2 cellular contexts compared by ENCODE assay signal in the genomic region with DNA sequence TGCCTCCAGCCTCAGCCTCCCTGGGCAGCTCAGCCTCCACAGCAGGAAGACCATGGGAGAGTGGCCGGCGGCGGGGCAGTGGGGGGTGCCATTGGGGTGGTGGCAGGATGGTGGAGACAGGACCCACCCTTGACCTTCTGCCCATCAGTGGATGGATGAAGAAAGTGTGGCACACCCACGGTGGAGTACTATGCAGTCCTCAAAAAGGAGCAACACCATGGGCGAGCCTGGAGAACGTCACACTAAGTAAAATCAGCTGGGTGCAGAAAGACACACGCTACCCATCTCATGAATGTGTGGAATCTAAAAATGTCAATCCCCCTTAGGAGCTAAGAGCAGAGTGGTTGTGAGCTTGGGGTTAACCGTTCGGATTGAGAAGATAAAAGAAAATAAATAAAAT.
TF ChIP-seq lines count a peak whose summit lies in the region.

No MANE protein-coding gene starts in this region.

TF ChIP-seq in HEK293, 187 proteins besides CTCF, POLR2A, EP300 and RAD21 (continued from another document):
- no peak for TF ChIP-seq ZNF645 (tag by site-specific recombination; IDR thresholded peaks at IDR 0.05)
- peak; percentile 24; the same call in 1 of the 2 replicates for TF ChIP-seq ZNF580 (tag by site-specific recombination; IDR thresholded peaks at IDR 0.05)
- peak; percentile 93 for TF ChIP-seq ZNF146 (tag by site-specific recombination; IDR thresholded peaks at IDR 0.05)
- no peak for TF ChIP-seq KLF16 (tag by site-specific recombination; IDR thresholded peaks at IDR 0.05)
- TF ChIP-seq ZNF521 (tag by site-specific recombination; IDR thresholded peaks at IDR 0.05) = no peak
- TF ChIP-seq KLF1 (tag by site-specific recombination; IDR thresholded peaks at IDR 0.05) = no peak
- no peak for TF ChIP-seq PBX3 (CRISPR knock-in tag; IDR thresholded peaks at IDR 0.05)
- no peak for TF ChIP-seq ZNF585B (tag by site-specific recombination; IDR thresholded peaks at IDR 0.05)

TF ChIP-seq in K562, 482 proteins besides CTCF, POLR2A, EP300 and RAD21 (continued from another document):
- peak; percentile 60; the same call in 1 of the 2 replicates for TF ChIP-seq BCOR (IDR thresholded peaks at IDR 0.05)
- TF ChIP-seq ZNF184 (CRISPR knock-in tag; IDR thresholded peaks at IDR 0.05) = no peak
- TF ChIP-seq CREB5 (CRISPR knock-in tag; IDR thresholded peaks at IDR 0.05) = no peak
- peak; percentile 99 for TF ChIP-seq ZNF146 (CRISPR knock-in tag; IDR thresholded peaks at IDR 0.05; ENCODE audit: unreplicated experiment)
- TF ChIP-seq EP400 (IDR thresholded peaks at IDR 0.05) = no peak
- TF ChIP-seq RBM25 (IDR thresholded peaks at IDR 0.05; ENCODE audit: low read depth, low read length, severe bottlenecking) = no peak
- no peak for TF ChIP-seq NR3C1 (CRISPR knock-in tag; IDR thresholded peaks at IDR 0.05)
- no peak for TF ChIP-seq ZKSCAN8 (CRISPR knock-in tag; IDR thresholded peaks at IDR 0.05)
- TF ChIP-seq TCF7L2 (IDR thresholded peaks at IDR 0.05; ENCODE audit: low read depth, low read length) = no peak
- TF ChIP-seq MTA1 (IDR thresholded peaks at IDR 0.05; ENCODE audit: borderline replicate concordance) = no peak
- TF ChIP-seq POLR3G (IDR thresholded peaks at IDR 0.05; ENCODE audit: extremely low read depth, insufficient read length, insufficient replicate concordance) = no peak
TF ChIP-seq in K562: peak in this region for 2.
